In the genomic region with DNA sequence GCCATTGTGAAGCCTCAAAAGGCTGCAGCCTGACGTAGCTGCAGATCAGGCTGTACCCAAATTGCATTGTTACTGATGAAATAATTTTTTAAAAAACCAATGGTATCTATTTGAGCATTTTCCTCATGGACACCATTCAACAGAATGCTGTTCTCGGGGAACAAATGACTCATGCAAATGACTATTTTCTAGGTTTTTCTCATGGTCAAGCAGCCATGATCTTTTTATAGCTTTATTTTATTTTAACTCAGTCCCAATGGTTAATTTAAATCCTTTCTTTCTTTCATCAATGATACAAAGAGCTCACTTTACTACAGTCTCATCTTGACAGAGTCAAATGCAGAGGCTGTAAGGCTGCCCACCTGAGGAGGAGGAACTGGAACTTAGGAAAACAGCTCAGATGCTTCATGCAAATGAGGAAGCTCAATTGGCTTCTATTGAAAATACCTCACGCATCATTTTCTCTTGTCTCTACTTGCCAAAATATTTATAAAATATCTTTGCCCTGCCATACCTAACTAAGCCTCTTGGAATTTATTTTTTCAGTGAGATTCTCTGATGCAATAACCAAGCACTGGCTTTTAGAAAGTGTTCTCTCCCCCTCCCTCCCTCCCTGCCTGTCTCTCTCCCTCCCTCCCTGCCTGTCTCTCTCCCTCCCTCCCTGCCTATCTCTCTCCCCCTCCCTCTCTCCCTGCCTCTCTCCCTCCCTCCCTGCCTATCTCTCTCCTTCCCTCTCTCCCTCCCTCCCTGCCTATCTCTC, we compare ENCODE assay signal across 8 cellular contexts.
A peak's percentile ranks its signal among the peaks of the same experiment; 100 is the strongest.
DNase-seq lines count a peak whose midpoint lies in the region; ATAC-seq lines count a peak whose summit lies in the region.

No MANE protein-coding gene starts in this region.

- ATAC-seq in GM19397 (IDR thresholded peaks at IDR 0.05; ENCODE audit: unreplicated experiment) = peak; percentile 49
- peak; percentile 42 for ATAC-seq in HG03108 (IDR thresholded peaks at IDR 0.05; ENCODE audit: unreplicated experiment)
- ATAC-seq in stimulated activated naive B cell treated with anti-CD40 and anti-IgM and Interleukin-4, amounts not matched to agents 10 μg/mL and 1 μg/mL and 100 μg/mL, for 72 hours (replicated peaks) = peak; percentile 60 to 64

- DNase-seq in dedifferentiated amniotic fluid mesenchymal stem cell (ENCODE audit: extremely low spot score) (peak; percentile 79), NCI-H2171 treated with DMSO at 0.1 percent for 48 hours (lab: John Stamatoyannopoulos, UW) (no peak)
- no peak for DNase-seq in stimulated activated naive B cell treated with anti-CD40 and anti-IgM and Interleukin-4, amounts not matched to agents 10 μg/mL and 1 μg/mL and 100 μg/mL, for 72 hours
- DNase-seq in stimulated activated naive CD4-positive, alpha-beta T cell (lab: John Stamatoyannopoulos, UW) = no peak
- no peak for DNase-seq in stimulated activated CD4-positive, alpha-beta T cell treated with anti-CD3 and anti-CD28 coated beads, Interleukin-15, amount 100 ng/mL, for 24 hours
- DNase-seq in activated T-cell treated with anti-CD3 and anti-CD28 coated beads, Interleukin-2, amount 50 U/mL, for 1 hour = no peak

- H3K36me3 Mint-ChIP-seq in stimulated activated naive B cell treated with anti-CD40 and anti-IgM and Interleukin-4, amounts not matched to agents 10 μg/mL and 1 μg/mL and 100 μg/mL, for 72 hours = no peaks in the 10 kb centered on the region

- H3K4me1 Mint-ChIP-seq in stimulated activated naive B cell treated with anti-CD40 and anti-IgM and Interleukin-4, amounts not matched to agents 10 μg/mL and 1 μg/mL and 100 μg/mL, for 72 hours = peaks cover 12 to 26% of the 10 kb centered on the region in 2 donors

- no peak overlapping the region for H3K4me3 Mint-ChIP-seq in stimulated activated naive B cell treated with anti-CD40 and anti-IgM and Interleukin-4, amounts not matched to agents 10 μg/mL and 1 μg/mL and 100 μg/mL, for 72 hours

- H3K27me3 Mint-ChIP-seq in stimulated activated naive B cell treated with anti-CD40 and anti-IgM and Interleukin-4, amounts not matched to agents 10 μg/mL and 1 μg/mL and 100 μg/mL, for 72 hours = peaks cover 46 to 51% of the 10 kb centered on the region in 2 donors

- no peak overlapping the region for H3K27ac Mint-ChIP-seq in stimulated activated naive B cell treated with anti-CD40 and anti-IgM and Interleukin-4, amounts not matched to agents 10 μg/mL and 1 μg/mL and 100 μg/mL, for 72 hours

- H3K9me3 Mint-ChIP-seq in stimulated activated naive B cell treated with anti-CD40 and anti-IgM and Interleukin-4, amounts not matched to agents 10 μg/mL and 1 μg/mL and 100 μg/mL, for 72 hours = peaks cover 3 to 4% of the 10 kb centered on the region in 2 donors
